15 cellular contexts compared by ENCODE assay signal in genomic region chr5:167819406-167819805, GRCh38.
DNase-seq lines count a peak whose midpoint lies in the region; ATAC-seq and TF ChIP-seq lines count a peak whose summit lies in the region.
"Had no signal": no experiment of that assay in that cellular context is flagged by ENCODE, and none has a peak within 500 bp of the region (broad histone marks: within the 10 kb centered on the region; RNA-seq: fewer than 3 reads in every experiment).

No MANE protein-coding gene starts in this region.

- H3K79me2 ChIP-seq in OCI-LY3 (ENCODE audit: low read length), result no peaks in the 10 kb centered on the region

- H3K4me1 ChIP-seq in OCI-LY3 (ENCODE audit: low read length), result peaks cover 7% of the 10 kb centered on the region; the same call in 1 of the 2 replicates

- no peak for TF ChIP-seq CTCF in OCI-LY3 (IDR thresholded peaks at IDR 0.05; ENCODE audit: low read depth, low read length)

- peak; percentile 99 for ATAC-seq in GM18508 (IDR thresholded peaks at IDR 0.05; ENCODE audit: insufficient read depth, unreplicated experiment)
- ATAC-seq in GM21367 (IDR thresholded peaks at IDR 0.05; ENCODE audit: unreplicated experiment), result peak; percentile 84
- peak; percentile 92 for ATAC-seq in HG02981 (IDR thresholded peaks at IDR 0.05; ENCODE audit: unreplicated experiment)

- H3K27me3 ChIP-seq in OCI-LY3 (ENCODE audit: low read depth, low read length), result peaks cover 2% of the 10 kb centered on the region
- H3K27me3 ChIP-seq: BLaER1 had no signal

- H3K4me3 ChIP-seq in OCI-LY3 (ENCODE audit: low read length), result no peak overlapping the region
- H3K4me3 ChIP-seq: BLaER1, neural progenitor cell had no signal

- peak overlapping the region; percentile 18; the same call in 1 of the 2 replicates for H3K4me2 ChIP-seq in OCI-LY3 (ENCODE audit: low read length)
- H3K4me2 ChIP-seq: BLaER1, neural progenitor cell had no signal

- no peaks in the 10 kb centered on the region for H4K20me1 ChIP-seq in OCI-LY3 (ENCODE audit: insufficient read depth, low read length)

- no peak overlapping the region for H2AFZ ChIP-seq in OCI-LY3 (ENCODE audit: low read depth, low read length)
- H2AFZ ChIP-seq: neural progenitor cell had no signal

- no peak overlapping the region for H3K9ac ChIP-seq in OCI-LY3 (ENCODE audit: low read length)
- H3K9ac ChIP-seq: BLaER1, neural progenitor cell had no signal

- H3K36me3 ChIP-seq in OCI-LY3 (replicated peaks; ENCODE audit: low read depth, low read length), result no peaks in the 10 kb centered on the region
- H3K36me3 ChIP-seq: neural progenitor cell had no signal

- DNase-seq in SK-N-DZ (ENCODE audit: low spot score), result no peak
- no peak for DNase-seq in NCI-H1930 (lab: John Stamatoyannopoulos, UW)
- no peak for DNase-seq in NCI-H2081 (lab: John Stamatoyannopoulos, UW)
- no peak for DNase-seq in NCI-H1436 (lab: John Stamatoyannopoulos, UW)
- DNase-seq: activated CD8-positive, alpha-beta memory T cell treated with anti-CD3 and anti-CD28 coated beads, Interleukin-2, amount 50 U/mL, for 48 hours; MV-4-11; OCI-M1; substantia nigra had no signal

- no peak overlapping the region for H3K27ac ChIP-seq in OCI-LY3 (ENCODE audit: low read length)
- H3K27ac ChIP-seq: BLaER1, HL-60, neural progenitor cell had no signal

- no peaks in the 10 kb centered on the region for H3K9me3 ChIP-seq in OCI-LY3 (ENCODE audit: insufficient read depth, low read length)
- H3K9me3 ChIP-seq: BLaER1 had no signal
